Comparison of ENCODE assay signal across 10 cellular contexts in genomic region chr10:17109475-17110207, GRCh38. TPM values are rescaled to one million over a fixed set of nuclear protein-coding genes. Genes with fewer than 3 reads are reported as not detected.
DNase-seq lines count a peak whose midpoint lies in the region; ATAC-seq and TF ChIP-seq lines count a peak whose summit lies in the region.
"Had no signal": no experiment of that assay in that cellular context is flagged by ENCODE, and none has a peak within 500 bp of the region (broad histone marks: within the 10 kb centered on the region; RNA-seq: fewer than 3 reads in every experiment).

No MANE protein-coding gene starts in this region.

- no peak for TF ChIP-seq CTCF in fibroblast of pulmonary artery (IDR thresholded peaks at IDR 0.05; ENCODE audit: low read length, missing control alignments)

- H3K4me3 ChIP-seq in fibroblast of pulmonary artery (replicated peaks; ENCODE audit: low read depth, low read length): no peak overlapping the region

- no peak for ATAC-seq in HG03457 (IDR thresholded peaks at IDR 0.05; ENCODE audit: unreplicated experiment)
- no peak for ATAC-seq in Right ventricle myocardium inferior
- no peak for ATAC-seq in GM21526 (IDR thresholded peaks at IDR 0.05; ENCODE audit: low FRiP score, unreplicated experiment)
- ATAC-seq in HG02885 (IDR thresholded peaks at IDR 0.05; ENCODE audit: poor library complexity, unreplicated experiment): no peak

- intact Hi-C loops in Right ventricle myocardium inferior (cut with DNase I): no loop called here

- DNase-seq in ACHN (peak; percentile 30), EL (peak; percentile 78), SK-MEL-5 (ENCODE audit: low read depth, low spot score) (peak; percentile 45), fibroblast of pulmonary artery (ENCODE audit: low read depth) (peak; percentile 56), Right ventricle myocardium inferior (ENCODE audit: missing footprints) (no peak)
- DNase-seq: MM.1S, NCI-H82 had no signal

- in situ Hi-C loops in ACHN (cut with HindIII; ENCODE audit: low pct_ligation_motif_present, low pct_unique_long_range_greater_than_20kb, low sequenced_read_pairs): no loop called here
- in situ Hi-C loops in SK-MEL-5 (cut with HindIII; ENCODE audit: low pct_unique_long_range_greater_than_20kb, low sequenced_read_pairs): no loop called here

RNA-seq across cellular contexts. Expression of gene CUBN, which starts 20.0 kb away (rescaled TPM):
- total RNA-seq in SK-MEL-5 (2014; rRNA removed; shearing (Covaris generic)): 4.9 and 7.8 TPM in 2 replicates
- 1.7 and 3.4 TPM in 2 replicates for polyA plus RNA-seq in SK-MEL-5 (2015; cell fraction: cytosol; rRNA removed)
- 4.2 and 6.7 TPM in 2 replicates for polyA plus RNA-seq in SK-MEL-5 (2015; cell fraction: nucleus; rRNA removed)
- total RNA-seq in Right ventricle myocardium inferior: 0.92 TPM
